1 cellular context compared by ENCODE assay signal in the genomic region with DNA sequence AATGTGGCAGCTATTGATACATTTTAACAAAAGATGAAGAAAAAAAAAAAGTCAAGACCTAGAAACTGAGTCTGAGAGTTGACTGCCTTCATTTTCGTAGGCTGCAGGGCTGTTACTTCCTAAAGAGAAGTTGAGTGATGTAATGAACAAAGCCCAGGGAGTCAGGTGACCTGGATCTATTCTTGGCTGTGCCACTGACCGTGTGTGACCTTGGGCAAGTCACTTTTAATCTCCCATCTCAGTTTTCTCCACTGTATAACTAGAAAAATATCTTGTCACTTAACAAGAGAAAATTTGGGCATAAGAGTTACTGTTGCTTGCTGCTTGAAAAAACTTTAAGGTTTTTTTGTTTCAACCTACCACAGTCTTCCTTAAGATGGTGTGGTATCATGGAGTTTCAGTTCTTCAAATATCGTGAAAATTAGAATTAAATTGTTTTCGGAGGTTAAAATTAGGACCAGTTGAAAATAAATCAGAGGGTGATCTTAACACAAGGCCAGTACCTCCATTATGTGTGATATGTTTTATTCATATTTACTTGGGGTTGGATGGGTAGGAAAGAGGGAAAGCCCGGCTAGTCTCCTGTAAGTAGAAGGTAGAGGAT.
TF ChIP-seq lines count a peak whose summit lies in the region.

No MANE protein-coding gene starts in this region.

TF ChIP-seq in GM12878, 131 proteins besides CTCF, POLR2A, EP300 and RAD21 (continued from another document):
- TF ChIP-seq WRNIP1 (IDR thresholded peaks at IDR 0.05; ENCODE audit: borderline replicate concordance, low read depth, low read length): no peak
- no peak for TF ChIP-seq GATAD2B (conservative IDR thresholded peaks at IDR 0.05; ENCODE audit: low read depth)
- TF ChIP-seq ZNF622 (IDR thresholded peaks at IDR 0.05): no peak
- TF ChIP-seq NR2C2 (IDR thresholded peaks at IDR 0.05; ENCODE audit: borderline replicate concordance, control insufficient read depth, insufficient read length, low read depth): no peak
- TF ChIP-seq ZZZ3 (IDR thresholded peaks at IDR 0.05; ENCODE audit: control insufficient read depth, insufficient read length, low read depth): no peak
- TF ChIP-seq, protein P1, sequence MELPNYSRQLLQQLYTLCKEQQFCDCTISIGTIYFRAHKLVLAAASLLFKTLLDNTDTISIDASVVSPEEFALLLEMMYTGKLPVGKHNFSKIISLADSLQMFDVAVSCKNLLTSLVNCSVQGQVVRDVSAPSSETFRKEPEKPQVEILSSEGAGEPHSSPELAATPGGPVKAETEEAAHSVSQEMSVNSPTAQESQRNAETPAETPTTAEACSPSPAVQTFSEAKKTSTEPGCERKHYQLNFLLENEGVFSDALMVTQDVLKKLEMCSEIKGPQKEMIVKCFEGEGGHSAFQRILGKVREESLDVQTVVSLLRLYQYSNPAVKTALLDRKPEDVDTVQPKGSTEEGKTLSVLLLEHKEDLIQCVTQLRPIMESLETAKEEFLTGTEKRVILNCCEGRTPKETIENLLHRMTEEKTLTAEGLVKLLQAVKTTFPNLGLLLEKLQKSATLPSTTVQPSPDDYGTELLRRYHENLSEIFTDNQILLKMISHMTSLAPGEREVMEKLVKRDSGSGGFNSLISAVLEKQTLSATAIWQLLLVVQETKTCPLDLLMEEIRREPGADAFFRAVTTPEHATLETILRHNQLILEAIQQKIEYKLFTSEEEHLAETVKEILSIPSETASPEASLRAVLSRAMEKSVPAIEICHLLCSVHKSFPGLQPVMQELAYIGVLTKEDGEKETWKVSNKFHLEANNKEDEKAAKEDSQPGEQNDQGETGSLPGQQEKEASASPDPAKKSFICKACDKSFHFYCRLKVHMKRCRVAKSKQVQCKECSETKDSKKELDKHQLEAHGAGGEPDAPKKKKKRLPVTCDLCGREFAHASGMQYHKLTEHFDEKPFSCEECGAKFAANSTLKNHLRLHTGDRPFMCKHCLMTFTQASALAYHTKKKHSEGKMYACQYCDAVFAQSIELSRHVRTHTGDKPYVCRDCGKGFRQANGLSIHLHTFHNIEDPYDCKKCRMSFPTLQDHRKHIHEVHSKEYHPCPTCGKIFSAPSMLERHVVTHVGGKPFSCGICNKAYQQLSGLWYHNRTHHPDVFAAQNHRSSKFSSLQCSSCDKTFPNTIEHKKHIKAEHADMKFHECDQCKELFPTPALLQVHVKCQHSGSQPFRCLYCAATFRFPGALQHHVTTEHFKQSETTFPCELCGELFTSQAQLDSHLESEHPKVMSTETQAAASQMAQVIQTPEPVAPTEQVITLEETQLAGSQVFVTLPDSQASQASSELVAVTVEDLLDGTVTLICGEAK (IDR thresholded peaks at IDR 0.05; ENCODE audit: borderline replicate concordance): no peak
- no peak for TF ChIP-seq STAT1 (conservative IDR thresholded peaks at IDR 0.05)
- TF ChIP-seq, protein P2, sequence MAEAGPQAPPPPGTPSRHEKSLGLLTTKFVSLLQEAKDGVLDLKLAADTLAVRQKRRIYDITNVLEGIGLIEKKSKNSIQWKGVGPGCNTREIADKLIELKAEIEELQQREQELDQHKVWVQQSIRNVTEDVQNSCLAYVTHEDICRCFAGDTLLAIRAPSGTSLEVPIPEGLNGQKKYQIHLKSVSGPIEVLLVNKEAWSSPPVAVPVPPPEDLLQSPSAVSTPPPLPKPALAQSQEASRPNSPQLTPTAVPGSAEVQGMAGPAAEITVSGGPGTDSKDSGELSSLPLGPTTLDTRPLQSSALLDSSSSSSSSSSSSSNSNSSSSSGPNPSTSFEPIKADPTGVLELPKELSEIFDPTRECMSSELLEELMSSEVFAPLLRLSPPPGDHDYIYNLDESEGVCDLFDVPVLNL (IDR thresholded peaks at IDR 0.05; ENCODE audit: low read depth, low read length): no peak
- peak; percentile 25; the same call in 1 of the 2 replicates for TF ChIP-seq NFIC (IDR thresholded peaks at IDR 0.05; ENCODE audit: low read depth, low read length)
- no peak for TF ChIP-seq BRCA1 (IDR thresholded peaks at IDR 0.05; ENCODE audit: low read depth, low read length)
- TF ChIP-seq CEBPB (IDR thresholded peaks at IDR 0.05; ENCODE audit: borderline replicate concordance in 1 of 2, low read depth in 2 of 2, low read length in 2 of 2): no peak
- TF ChIP-seq, protein P3, sequence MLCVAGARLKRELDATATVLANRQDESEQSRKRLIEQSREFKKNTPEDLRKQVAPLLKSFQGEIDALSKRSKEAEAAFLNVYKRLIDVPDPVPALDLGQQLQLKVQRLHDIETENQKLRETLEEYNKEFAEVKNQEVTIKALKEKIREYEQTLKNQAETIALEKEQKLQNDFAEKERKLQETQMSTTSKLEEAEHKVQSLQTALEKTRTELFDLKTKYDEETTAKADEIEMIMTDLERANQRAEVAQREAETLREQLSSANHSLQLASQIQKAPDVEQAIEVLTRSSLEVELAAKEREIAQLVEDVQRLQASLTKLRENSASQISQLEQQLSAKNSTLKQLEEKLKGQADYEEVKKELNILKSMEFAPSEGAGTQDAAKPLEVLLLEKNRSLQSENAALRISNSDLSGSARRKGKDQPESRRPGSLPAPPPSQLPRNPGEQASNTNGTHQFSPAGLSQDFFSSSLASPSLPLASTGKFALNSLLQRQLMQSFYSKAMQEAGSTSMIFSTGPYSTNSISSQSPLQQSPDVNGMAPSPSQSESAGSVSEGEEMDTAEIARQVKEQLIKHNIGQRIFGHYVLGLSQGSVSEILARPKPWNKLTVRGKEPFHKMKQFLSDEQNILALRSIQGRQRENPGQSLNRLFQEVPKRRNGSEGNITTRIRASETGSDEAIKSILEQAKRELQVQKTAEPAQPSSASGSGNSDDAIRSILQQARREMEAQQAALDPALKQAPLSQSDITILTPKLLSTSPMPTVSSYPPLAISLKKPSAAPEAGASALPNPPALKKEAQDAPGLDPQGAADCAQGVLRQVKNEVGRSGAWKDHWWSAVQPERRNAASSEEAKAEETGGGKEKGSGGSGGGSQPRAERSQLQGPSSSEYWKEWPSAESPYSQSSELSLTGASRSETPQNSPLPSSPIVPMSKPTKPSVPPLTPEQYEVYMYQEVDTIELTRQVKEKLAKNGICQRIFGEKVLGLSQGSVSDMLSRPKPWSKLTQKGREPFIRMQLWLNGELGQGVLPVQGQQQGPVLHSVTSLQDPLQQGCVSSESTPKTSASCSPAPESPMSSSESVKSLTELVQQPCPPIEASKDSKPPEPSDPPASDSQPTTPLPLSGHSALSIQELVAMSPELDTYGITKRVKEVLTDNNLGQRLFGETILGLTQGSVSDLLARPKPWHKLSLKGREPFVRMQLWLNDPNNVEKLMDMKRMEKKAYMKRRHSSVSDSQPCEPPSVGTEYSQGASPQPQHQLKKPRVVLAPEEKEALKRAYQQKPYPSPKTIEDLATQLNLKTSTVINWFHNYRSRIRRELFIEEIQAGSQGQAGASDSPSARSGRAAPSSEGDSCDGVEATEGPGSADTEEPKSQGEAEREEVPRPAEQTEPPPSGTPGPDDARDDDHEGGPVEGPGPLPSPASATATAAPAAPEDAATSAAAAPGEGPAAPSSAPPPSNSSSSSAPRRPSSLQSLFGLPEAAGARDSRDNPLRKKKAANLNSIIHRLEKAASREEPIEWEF (IDR thresholded peaks at IDR 0.05; ENCODE audit: insufficient replicate concordance, low read depth, low read length): no peak
- peak; percentile 82 for TF ChIP-seq ATF7 (IDR thresholded peaks at IDR 0.05; ENCODE audit: low read depth)
- TF ChIP-seq BHLHE40 (IDR thresholded peaks at IDR 0.05; ENCODE audit: borderline replicate concordance in 1 of 2, low read depth in 2 of 2, low read length in 1 of 2): peak in 1 of 2 experiments; percentile 19; a peak in 1 of 4 replicates
- TF ChIP-seq, protein P4, sequence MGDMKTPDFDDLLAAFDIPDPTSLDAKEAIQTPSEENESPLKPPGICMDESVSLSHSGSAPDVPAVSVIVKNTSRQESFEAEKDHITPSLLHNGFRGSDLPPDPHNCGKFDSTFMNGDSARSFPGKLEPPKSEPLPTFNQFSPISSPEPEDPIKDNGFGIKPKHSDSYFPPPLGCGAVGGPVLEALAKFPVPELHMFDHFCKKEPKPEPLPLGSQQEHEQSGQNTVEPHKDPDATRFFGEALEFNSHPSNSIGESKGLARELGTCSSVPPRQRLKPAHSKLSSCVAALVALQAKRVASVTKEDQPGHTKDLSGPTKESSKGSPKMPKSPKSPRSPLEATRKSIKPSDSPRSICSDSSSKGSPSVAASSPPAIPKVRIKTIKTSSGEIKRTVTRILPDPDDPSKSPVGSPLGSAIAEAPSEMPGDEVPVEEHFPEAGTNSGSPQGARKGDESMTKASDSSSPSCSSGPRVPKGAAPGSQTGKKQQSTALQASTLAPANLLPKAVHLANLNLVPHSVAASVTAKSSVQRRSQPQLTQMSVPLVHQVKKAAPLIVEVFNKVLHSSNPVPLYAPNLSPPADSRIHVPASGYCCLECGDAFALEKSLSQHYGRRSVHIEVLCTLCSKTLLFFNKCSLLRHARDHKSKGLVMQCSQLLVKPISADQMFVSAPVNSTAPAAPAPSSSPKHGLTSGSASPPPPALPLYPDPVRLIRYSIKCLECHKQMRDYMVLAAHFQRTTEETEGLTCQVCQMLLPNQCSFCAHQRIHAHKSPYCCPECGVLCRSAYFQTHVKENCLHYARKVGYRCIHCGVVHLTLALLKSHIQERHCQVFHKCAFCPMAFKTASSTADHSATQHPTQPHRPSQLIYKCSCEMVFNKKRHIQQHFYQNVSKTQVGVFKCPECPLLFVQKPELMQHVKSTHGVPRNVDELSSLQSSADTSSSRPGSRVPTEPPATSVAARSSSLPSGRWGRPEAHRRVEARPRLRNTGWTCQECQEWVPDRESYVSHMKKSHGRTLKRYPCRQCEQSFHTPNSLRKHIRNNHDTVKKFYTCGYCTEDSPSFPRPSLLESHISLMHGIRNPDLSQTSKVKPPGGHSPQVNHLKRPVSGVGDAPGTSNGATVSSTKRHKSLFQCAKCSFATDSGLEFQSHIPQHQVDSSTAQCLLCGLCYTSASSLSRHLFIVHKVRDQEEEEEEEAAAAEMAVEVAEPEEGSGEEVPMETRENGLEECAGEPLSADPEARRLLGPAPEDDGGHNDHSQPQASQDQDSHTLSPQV (IDR thresholded peaks at IDR 0.05): no peak
- peak; percentile 17; the same call in 1 of the 2 replicates for TF ChIP-seq ZNF384 (IDR thresholded peaks at IDR 0.05; ENCODE audit: borderline replicate concordance, low read depth, low read length)
- no peak for TF ChIP-seq NFYA (IDR thresholded peaks at IDR 0.05; ENCODE audit: borderline replicate concordance, low read depth, low read length)
- TF ChIP-seq, protein P5, sequence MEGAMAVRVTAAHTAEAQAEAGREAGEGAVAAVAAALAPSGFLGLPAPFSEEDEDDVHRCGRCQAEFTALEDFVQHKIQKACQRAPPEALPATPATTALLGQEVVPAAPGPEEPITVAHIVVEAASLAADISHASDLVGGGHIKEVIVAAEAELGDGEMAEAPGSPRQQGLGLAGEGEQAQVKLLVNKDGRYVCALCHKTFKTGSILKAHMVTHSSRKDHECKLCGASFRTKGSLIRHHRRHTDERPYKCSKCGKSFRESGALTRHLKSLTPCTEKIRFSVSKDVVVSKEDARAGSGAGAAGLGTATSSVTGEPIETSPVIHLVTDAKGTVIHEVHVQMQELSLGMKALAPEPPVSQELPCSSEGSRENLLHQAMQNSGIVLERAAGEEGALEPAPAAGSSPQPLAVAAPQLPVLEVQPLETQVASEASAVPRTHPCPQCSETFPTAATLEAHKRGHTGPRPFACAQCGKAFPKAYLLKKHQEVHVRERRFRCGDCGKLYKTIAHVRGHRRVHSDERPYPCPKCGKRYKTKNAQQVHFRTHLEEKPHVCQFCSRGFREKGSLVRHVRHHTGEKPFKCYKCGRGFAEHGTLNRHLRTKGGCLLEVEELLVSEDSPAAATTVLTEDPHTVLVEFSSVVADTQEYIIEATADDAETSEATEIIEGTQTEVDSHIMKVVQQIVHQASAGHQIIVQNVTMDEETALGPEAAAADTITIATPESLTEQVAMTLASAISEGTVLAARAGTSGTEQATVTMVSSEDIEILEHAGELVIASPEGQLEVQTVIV (IDR thresholded peaks at IDR 0.05; ENCODE audit: borderline replicate concordance, partially characterized antibody): no peak
- no peak for TF ChIP-seq KDM1A (IDR thresholded peaks at IDR 0.05; ENCODE audit: borderline replicate concordance)
- TF ChIP-seq IKZF2 (IDR thresholded peaks at IDR 0.05): 0 out of 4 replicates have a peak, but pooled peaks of 1 of the 2 experiments have one; percentile 15
- TF ChIP-seq TCF3 (IDR thresholded peaks at IDR 0.05; ENCODE audit: borderline replicate concordance, insufficient read depth, low read depth, low read length): no peak
- no peak for TF ChIP-seq FOXK2 (IDR thresholded peaks at IDR 0.05)
- no peak for TF ChIP-seq YY1 (IDR thresholded peaks at IDR 0.05; ENCODE audit: low read depth, low read length)
- no peak for TF ChIP-seq NR2C1 (IDR thresholded peaks at IDR 0.05)
